In genomic region chr18:31819106-31819924, GRCh38 we compare ENCODE assay signal across 2 cellular contexts.
TF ChIP-seq lines count a peak whose summit lies in the region.

No MANE protein-coding gene starts in this region.

TF ChIP-seq in GM23338, 12 proteins besides CTCF, POLR2A, EP300 and RAD21:
- TF ChIP-seq NANOG (IDR thresholded peaks at IDR 0.05; ENCODE audit: borderline replicate concordance) (no peak), ZNF462 (CRISPR knock-in tag; IDR thresholded peaks at IDR 0.05) (no peak), ZNF331 (CRISPR knock-in tag; IDR thresholded peaks at IDR 0.05; ENCODE audit: low read depth) (no peak), REST (IDR thresholded peaks at IDR 0.05; ENCODE audit: unreplicated experiment) (no peak), EZH2 (IDR thresholded peaks at IDR 0.05; ENCODE audit: low read depth, unreplicated experiment) (no peak), EZH2phosphoT487 (IDR thresholded peaks at IDR 0.05; ENCODE audit: unreplicated experiment) (no peak), POLR2AphosphoS5 (IDR thresholded peaks at IDR 0.05; ENCODE audit: low read depth) (no peak)

TF ChIP-seq in SK-N-SH, 30 proteins besides CTCF, POLR2A, EP300 and RAD21 (continued from another document):
- no peak for TF ChIP-seq FOSL2 (IDR thresholded peaks at IDR 0.05; ENCODE audit: borderline replicate concordance, low read depth)
